In genomic region chr1:93111065-93111464, GRCh38 we compare ENCODE assay signal across 24 cellular contexts. TPM values are rescaled to one million over a fixed set of nuclear protein-coding genes. Genes with fewer than 3 reads are reported as not detected.
DNase-seq lines count a peak whose midpoint lies in the region; TF ChIP-seq lines count a peak whose summit lies in the region.
"Had no signal": no experiment of that assay in that cellular context is flagged by ENCODE, and none has a peak within 500 bp of the region (broad histone marks: within the 10 kb centered on the region; RNA-seq: fewer than 3 reads in every experiment).

No MANE protein-coding gene starts in this region.

- H2BK120ac ChIP-seq in neuronal stem cell (ENCODE audit: low read depth, low read length), result no peak overlapping the region

- H3K27me3 Mint-ChIP-seq in MCF 10A (ENCODE audit: insufficient read depth, unreplicated experiment), result no peaks in the 10 kb centered on the region

- H3K9me3 Mint-ChIP-seq in MCF 10A (ENCODE audit: unreplicated experiment), result no peaks in the 10 kb centered on the region

- no peaks in the 10 kb centered on the region for H3K79me1 ChIP-seq in neuronal stem cell (ENCODE audit: low read depth, low read length)

- no peak overlapping the region for H3K18ac ChIP-seq in neuronal stem cell (ENCODE audit: low read length)

- H3K27me3 ChIP-seq in mammary epithelial cell (ENCODE audit: insufficient read depth, low read length), result no peaks in the 10 kb centered on the region
- no peaks in the 10 kb centered on the region for H3K27me3 ChIP-seq in Karpas-422 (ENCODE audit: low read length)
- H3K27me3 ChIP-seq in neuronal stem cell (ENCODE audit: control insufficient read depth in 3 of 3, insufficient read depth in 3 of 3, low read depth in 1 of 3, low read length in 3 of 3), result no peaks in the 10 kb centered on the region
- H3K27me3 ChIP-seq: BE2C, upper lobe of left lung had no signal

- no peak overlapping the region for H3K23ac ChIP-seq in neuronal stem cell (ENCODE audit: low read depth, low read length, poor library complexity)

- H3K4ac ChIP-seq in neuronal stem cell (ENCODE audit: low read length), result no peak overlapping the region

- no peak overlapping the region for H2BK12ac ChIP-seq in neuronal stem cell (ENCODE audit: low read length)

- peaks cover 3% of the 10 kb centered on the region for H4K20me1 ChIP-seq in mammary epithelial cell (ENCODE audit: insufficient read depth, low read length)
- H4K20me1 ChIP-seq in Karpas-422 (ENCODE audit: insufficient read depth, low read depth, low read length), result peaks cover 12% of the 10 kb centered on the region; the same call in 1 of the 2 replicates

- no peaks in the 10 kb centered on the region for H3K9me2 ChIP-seq in Karpas-422 (replicated peaks; ENCODE audit: insufficient read depth, low read length)

- no peak overlapping the region for H4K91ac ChIP-seq in neuronal stem cell (ENCODE audit: low read depth, low read length, poor library complexity)

- dilution Hi-C loops in mammary epithelial cell (cut with HindIII; ENCODE audit: low sequenced_read_pairs), result no loop called here

- no peak overlapping the region for H2BK5ac ChIP-seq in neuronal stem cell (ENCODE audit: low read length)

- no peak overlapping the region for H3K14ac ChIP-seq in neuronal stem cell (ENCODE audit: low read length)

- no peak for TF ChIP-seq CTCF in mammary epithelial cell (conservative IDR thresholded peaks at IDR 0.05 in 1 of 2, IDR thresholded peaks at IDR 0.05 in 1 of 2; ENCODE audit: extremely low read depth in 1 of 2, insufficient read depth in 1 of 2, low read depth in 1 of 2, low read length in 2 of 2)
- no peak for TF ChIP-seq CTCF in MCF 10A (IDR thresholded peaks at IDR 0.05; ENCODE audit: unreplicated experiment)
- no peak for TF ChIP-seq CTCF in fibroblast of villous mesenchyme (IDR thresholded peaks at IDR 0.05; ENCODE audit: insufficient read depth, low read depth, low read length)

- no peak overlapping the region for H3K4me3 Mint-ChIP-seq in MCF 10A (ENCODE audit: unreplicated experiment)

- H3K79me2 ChIP-seq in mammary epithelial cell (ENCODE audit: insufficient read depth, low read length), result peaks cover 76% of the 10 kb centered on the region
- peaks cover 83% of the 10 kb centered on the region for H3K79me2 ChIP-seq in Karpas-422 (ENCODE audit: low read length)

- peaks cover 7% of the 10 kb centered on the region for H3K36me3 ChIP-seq in mammary epithelial cell (ENCODE audit: insufficient read depth, low read length)
- H3K36me3 ChIP-seq in Karpas-422 (ENCODE audit: insufficient read depth, low read length), result peaks cover 11% of the 10 kb centered on the region; the same call in 1 of the 2 replicates
- H3K36me3 ChIP-seq in neuronal stem cell (replicated peaks in 1 of 2; ENCODE audit: control insufficient read depth in 2 of 2, insufficient read depth in 2 of 2, low read length in 2 of 2), result peaks cover 7 to 94% of the 10 kb centered on the region in 2 donors
- H3K36me3 ChIP-seq: BE2C had no signal

- H3K27ac ChIP-seq in mammary epithelial cell (ENCODE audit: insufficient read depth, low read depth, low read length), result no peak overlapping the region
- H3K27ac ChIP-seq in Karpas-422 (ENCODE audit: low read length), result peak overlapping the region; percentile 38; the same call in 1 of the 2 replicates
- H3K27ac ChIP-seq in neuronal stem cell (replicated peaks; ENCODE audit: low read length), result no peak overlapping the region
- H3K27ac ChIP-seq: upper lobe of left lung had no signal

- H3K27ac Mint-ChIP-seq in MCF 10A (ENCODE audit: low read depth, unreplicated experiment), result no peak overlapping the region

- POLR2A ChIA-PET in MCF 10A (lab: Yijun Ruan, JAX), result interaction anchor here (1.1 kb wide), 1 partner anchor 32 kb away, joined by 3 read pairs; no protein-coding TSS in a partner anchor

- H2AFZ ChIP-seq in mammary epithelial cell (ENCODE audit: low read depth, low read length), result no peak overlapping the region
- H2AFZ ChIP-seq in Karpas-422 (ENCODE audit: low read length), result no peak overlapping the region
- no peak overlapping the region for H2AFZ ChIP-seq in neuronal stem cell (ENCODE audit: low read length)

- BruUV-seq in mammary epithelial cell (replicated peaks; lab: Mats Ljungman, UMichigan) (TSS peak; percentile 7), MCF 10A (replicated peaks; lab: Mats Ljungman, UMichigan) (no TSS peak)

- no peak overlapping the region for H2AK5ac ChIP-seq in neuronal stem cell (ENCODE audit: low read depth, low read length)

- peaks cover 13% of the 10 kb centered on the region for H3K4me1 Mint-ChIP-seq in MCF 10A (ENCODE audit: insufficient read depth, unreplicated experiment)

- no peak overlapping the region for H4K8ac ChIP-seq in neuronal stem cell (ENCODE audit: low read depth, low read length)

- H3K4me1 ChIP-seq in mammary epithelial cell (ENCODE audit: insufficient read depth, low read length) (no peaks in the 10 kb centered on the region), Karpas-422 (ENCODE audit: low read length) (peaks cover 39% of the 10 kb centered on the region), neuronal stem cell (ENCODE audit: control insufficient read depth in 2 of 2, insufficient read depth in 1 of 2, low read depth in 1 of 2, low read length in 2 of 2) (no peaks in the 10 kb centered on the region)
- H3K4me1 ChIP-seq: BE2C had no signal

- no peak overlapping the region for H2BK15ac ChIP-seq in neuronal stem cell (ENCODE audit: low read length)

- H3K4me3 ChIP-seq in mammary epithelial cell (replicated peaks in 1 of 3; ENCODE audit: insufficient read depth in 1 of 3, low read depth in 2 of 3, low read length in 3 of 3), result no peak overlapping the region
- H3K4me3 ChIP-seq in Karpas-422 (ENCODE audit: low read length), result no peak overlapping the region
- no peak overlapping the region for H3K4me3 ChIP-seq in fibroblast of villous mesenchyme (ENCODE audit: low read depth, low read length)
- H3K4me3 ChIP-seq in neuronal stem cell (ENCODE audit: low read length in 2 of 2), result no peak overlapping the region
- H3K4me3 ChIP-seq: upper lobe of left lung had no signal

- H3K9ac ChIP-seq in mammary epithelial cell (ENCODE audit: insufficient read depth, low read length), result no peak overlapping the region
- H3K9ac ChIP-seq in Karpas-422 (ENCODE audit: low read length), result no peak overlapping the region
- H3K9ac ChIP-seq in neuronal stem cell (ENCODE audit: low read depth, low read length, poor library complexity), result no peak overlapping the region

- H3K36me3 Mint-ChIP-seq in MCF 10A (ENCODE audit: insufficient read depth, unreplicated experiment), result peaks cover 19% of the 10 kb centered on the region

- H3K9me3 ChIP-seq in mammary epithelial cell (replicated peaks; ENCODE audit: insufficient read depth, low read length) (no peaks in the 10 kb centered on the region), Karpas-422 (ENCODE audit: low read length) (no peaks in the 10 kb centered on the region), neuronal stem cell (replicated peaks in 1 of 2; ENCODE audit: control insufficient read depth in 2 of 2, insufficient read depth in 1 of 2, low read depth in 1 of 2, low read length in 2 of 2) (peaks cover 0 to 28% of the 10 kb centered on the region in 2 donors)
- H3K9me3 ChIP-seq: BE2C had no signal

- DNase-seq in mammary epithelial cell (no peak), MCF 10A (ENCODE audit: unreplicated experiment) (no peak), Karpas-422 (no peak), fibroblast of villous mesenchyme (ENCODE audit: low read depth) (peak; percentile 11), epidermal melanocyte (ENCODE audit: insufficient read length, low spot score) (no peak), posterior cingulate gyrus (no peak), neuronal stem cell (ENCODE audit: low spot score) (no peak)
- no peak for DNase-seq in stimulated activated CD4-positive, alpha-beta T cell treated with anti-CD3 and anti-CD28 coated beads, Interleukin-4, amount 100 ng/mL, for 4 hours
- DNase-seq: 8988T; activated CD4-positive, alpha-beta T cell treated with anti-CD3 and anti-CD28 coated beads for 1 hour; activated CD8-positive, alpha-beta memory T cell treated with anti-CD3 and anti-CD28 coated beads for 24 hours; activated naive CD4-positive, alpha-beta T cell treated with anti-CD3 and anti-CD28 coated beads, Interleukin-2, amount 50 U/mL, for 16 hours; activated T-cell treated with anti-CD3 and anti-CD28 coated beads, Interleukin-2, amount 50 U/mL, for 48 hours; aorta; BE2C; cerebellar nuclear complex; effector CD4-positive, alpha-beta T cell; KG1; NCI-H1092; NCI-H2029; NCI-H446 treated with DMSO at 0.1 percent for 48 hours; stimulated activated CD4-positive, alpha-beta T cell treated with anti-CD3 and anti-CD28 coated beads, Interleukin-12 subunit alpha, Interleukin-12 subunit beta, amount 100 ng/mL, for 4 hours; SW 1271; upper lobe of left lung had no signal

- H3K4me2 ChIP-seq in mammary epithelial cell (ENCODE audit: insufficient read depth, low read depth, low read length) (no peak overlapping the region), Karpas-422 (ENCODE audit: low read depth, low read length, poor library complexity, severe bottlenecking) (peak overlapping the region; percentile 42), neuronal stem cell (ENCODE audit: insufficient read depth, low read length, poor library complexity, severe bottlenecking) (no peak overlapping the region)

- intact Hi-C loops in mammary epithelial cell (cut with micrococcal nuclease) (no loop called here), MCF 10A (cut with micrococcal nuclease) (no loop called here), posterior cingulate gyrus (cut with DNase I) (no loop called here)

- CTCF ChIA-PET in mammary epithelial cell (lab: Charles Lee; ENCODE audit: low non-redundant PET) (no interaction called here), MCF 10A (lab: Yijun Ruan, JAX) (no interaction called here)

- in situ Hi-C loops in mammary epithelial cell (cut with MboI; ENCODE audit: low sequenced_read_pairs in 2 of 2), result no loop called here

- 95% methylated on average over 1 of the region's 1 CpG for WGBS in mammary epithelial cell (ENCODE audit: low coverage, missing lambda C conversion rate)
- no CpG with 5 or more reads among the region's 1 CpG for WGBS in neuronal stem cell (ENCODE audit: extremely low coverage in 2 of 2, insufficient read length in 2 of 2, insufficient replicate concordance in 1 of 2), 2 donors

RNA-seq across cellular contexts. Expression of gene MTF2, which starts 32.0 kb away (rescaled TPM):
- 10 to 100 TPM; 23.5 to 27.5 TPM for total RNA-seq in mammary epithelial cell
- 20.0 TPM for polyA plus RNA-seq in mammary epithelial cell
- 63.7 TPM for polyA minus RNA-seq in mammary epithelial cell
- total RNA-seq in MCF 10A (2022), result 17.0 and 20.0 TPM in 2 replicates
- 34.6 and 36.3 TPM in 2 replicates for total RNA-seq in Karpas-422 (2014; rRNA removed; shearing (Covaris generic); ENCODE audit: low replicate concordance)
- 20.9 and 31.1 TPM in 2 replicates for total RNA-seq in fibroblast of villous mesenchyme
- 86.1 TPM for polyA plus RNA-seq in neuronal stem cell (2013, experiment 1 of 2)
- 92.2 TPM for polyA plus RNA-seq in neuronal stem cell (2013, experiment 2 of 2)
